ENCODE assay signal across 1 cellular context in genomic region chr2:231680992-231681852, GRCh38.
A peak's percentile ranks its signal among the peaks of the same experiment; 100 is the strongest.
TF ChIP-seq lines count a peak whose summit lies in the region.

No MANE protein-coding gene starts in this region.

TF ChIP-seq in GM12878, 131 proteins besides CTCF, POLR2A, EP300 and RAD21:
- TF ChIP-seq ZNF274 (IDR thresholded peaks at IDR 0.05; ENCODE audit: insufficient read depth, insufficient read length) (no peak), POLR2AphosphoS5 (IDR thresholded peaks at IDR 0.05; ENCODE audit: low read length) (peak; percentile 65; the same call in 1 of the 2 replicates), CHD1 (IDR thresholded peaks at IDR 0.05; ENCODE audit: low read depth, low read length) (no peak), LARP7 (IDR thresholded peaks at IDR 0.05) (peak; percentile 26; the same call in 1 of the 2 replicates), TCF12 (IDR thresholded peaks at IDR 0.05; ENCODE audit: low read depth, low read length) (no peak), BACH1 (IDR thresholded peaks at IDR 0.05; ENCODE audit: borderline replicate concordance) (no peak), DPF2 (IDR thresholded peaks at IDR 0.05) (peak; percentile 61; the same call in 1 of the 2 replicates), RB1 (IDR thresholded peaks at IDR 0.05; ENCODE audit: borderline replicate concordance) (0 out of 2 replicates have a peak, but pooled peaks have one; percentile 43), EGR1 (IDR thresholded peaks at IDR 0.05; ENCODE audit: borderline replicate concordance in 1 of 2, low read depth in 2 of 2, low read length in 2 of 2) (peak in 1 of 2 experiments; percentile 91; a peak in 2 of 3 replicates), IKZF1 (conservative IDR thresholded peaks at IDR 0.05) (peak; percentile 63; the same call in 1 of the 2 replicates), WRNIP1 (IDR thresholded peaks at IDR 0.05; ENCODE audit: borderline replicate concordance, low read depth, low read length) (no peak), NR2F1 (conservative IDR thresholded peaks at IDR 0.05) (peak; percentile 78), BHLHE40 (IDR thresholded peaks at IDR 0.05; ENCODE audit: borderline replicate concordance in 1 of 2, low read depth in 2 of 2, low read length in 1 of 2) (peak; percentile 1 to 56; a peak in 1 of 4 replicates), YY1 (IDR thresholded peaks at IDR 0.05; ENCODE audit: low read depth, low read length) (peak; percentile 54; the same call in 1 of the 2 replicates), GATAD2B (conservative IDR thresholded peaks at IDR 0.05; ENCODE audit: low read depth) (peak; percentile 81), TCF3 (IDR thresholded peaks at IDR 0.05; ENCODE audit: borderline replicate concordance, insufficient read depth, low read depth, low read length) (peak; percentile 41; the same call in 1 of the 2 replicates), ZBED1 (IDR thresholded peaks at IDR 0.05; ENCODE audit: borderline replicate concordance) (0 out of 2 replicates have a peak, but pooled peaks have one; percentile 29), NR2C1 (IDR thresholded peaks at IDR 0.05) (peak; percentile 44)
- TF ChIP-seq, protein P1, sequence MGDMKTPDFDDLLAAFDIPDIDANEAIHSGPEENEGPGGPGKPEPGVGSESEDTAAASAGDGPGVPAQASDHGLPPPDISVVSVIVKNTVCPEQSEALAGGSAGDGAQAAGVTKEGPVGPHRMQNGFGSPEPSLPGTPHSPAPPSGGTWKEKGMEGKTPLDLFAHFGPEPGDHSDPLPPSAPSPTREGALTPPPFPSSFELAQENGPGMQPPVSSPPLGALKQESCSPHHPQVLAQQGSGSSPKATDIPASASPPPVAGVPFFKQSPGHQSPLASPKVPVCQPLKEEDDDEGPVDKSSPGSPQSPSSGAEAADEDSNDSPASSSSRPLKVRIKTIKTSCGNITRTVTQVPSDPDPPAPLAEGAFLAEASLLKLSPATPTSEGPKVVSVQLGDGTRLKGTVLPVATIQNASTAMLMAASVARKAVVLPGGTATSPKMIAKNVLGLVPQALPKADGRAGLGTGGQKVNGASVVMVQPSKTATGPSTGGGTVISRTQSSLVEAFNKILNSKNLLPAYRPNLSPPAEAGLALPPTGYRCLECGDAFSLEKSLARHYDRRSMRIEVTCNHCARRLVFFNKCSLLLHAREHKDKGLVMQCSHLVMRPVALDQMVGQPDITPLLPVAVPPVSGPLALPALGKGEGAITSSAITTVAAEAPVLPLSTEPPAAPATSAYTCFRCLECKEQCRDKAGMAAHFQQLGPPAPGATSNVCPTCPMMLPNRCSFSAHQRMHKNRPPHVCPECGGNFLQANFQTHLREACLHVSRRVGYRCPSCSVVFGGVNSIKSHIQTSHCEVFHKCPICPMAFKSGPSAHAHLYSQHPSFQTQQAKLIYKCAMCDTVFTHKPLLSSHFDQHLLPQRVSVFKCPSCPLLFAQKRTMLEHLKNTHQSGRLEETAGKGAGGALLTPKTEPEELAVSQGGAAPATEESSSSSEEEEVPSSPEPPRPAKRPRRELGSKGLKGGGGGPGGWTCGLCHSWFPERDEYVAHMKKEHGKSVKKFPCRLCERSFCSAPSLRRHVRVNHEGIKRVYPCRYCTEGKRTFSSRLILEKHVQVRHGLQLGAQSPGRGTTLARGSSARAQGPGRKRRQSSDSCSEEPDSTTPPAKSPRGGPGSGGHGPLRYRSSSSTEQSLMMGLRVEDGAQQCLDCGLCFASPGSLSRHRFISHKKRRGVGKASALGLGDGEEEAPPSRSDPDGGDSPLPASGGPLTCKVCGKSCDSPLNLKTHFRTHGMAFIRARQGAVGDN (IDR thresholded peaks at IDR 0.05) = peak; percentile 46; the same call in 1 of the 2 replicates
